Comparison of ENCODE assay signal across 1 cellular context in genomic region chr6:87155272-87155919, GRCh38.
A peak's percentile ranks its signal among the peaks of the same experiment; 100 is the strongest.
TF ChIP-seq lines count a peak whose summit lies in the region.

Gene ZNF292, plus strand, starts transcription at chr6:87155565. Its CDS starts 27 bp downstream, at chr6:87155592.

TF ChIP-seq in HepG2, 621 proteins besides CTCF, POLR2A, EP300 and RAD21 (continued from another document):
- TF ChIP-seq ZNF343 (CRISPR knock-in tag; IDR thresholded peaks at IDR 0.05): peak; percentile 95
- TF ChIP-seq NAIF1 (CRISPR knock-in tag; IDR thresholded peaks at IDR 0.05; ENCODE audit: borderline replicate concordance): peak; percentile 79
- peak; percentile 45; the same call in 1 of the 3 replicates for TF ChIP-seq MXI1 (IDR thresholded peaks at IDR 0.05; ENCODE audit: borderline replicate concordance, low read depth, low read length)
- no peak for TF ChIP-seq RFX1 (IDR thresholded peaks at IDR 0.05)
- TF ChIP-seq, protein P1, sequence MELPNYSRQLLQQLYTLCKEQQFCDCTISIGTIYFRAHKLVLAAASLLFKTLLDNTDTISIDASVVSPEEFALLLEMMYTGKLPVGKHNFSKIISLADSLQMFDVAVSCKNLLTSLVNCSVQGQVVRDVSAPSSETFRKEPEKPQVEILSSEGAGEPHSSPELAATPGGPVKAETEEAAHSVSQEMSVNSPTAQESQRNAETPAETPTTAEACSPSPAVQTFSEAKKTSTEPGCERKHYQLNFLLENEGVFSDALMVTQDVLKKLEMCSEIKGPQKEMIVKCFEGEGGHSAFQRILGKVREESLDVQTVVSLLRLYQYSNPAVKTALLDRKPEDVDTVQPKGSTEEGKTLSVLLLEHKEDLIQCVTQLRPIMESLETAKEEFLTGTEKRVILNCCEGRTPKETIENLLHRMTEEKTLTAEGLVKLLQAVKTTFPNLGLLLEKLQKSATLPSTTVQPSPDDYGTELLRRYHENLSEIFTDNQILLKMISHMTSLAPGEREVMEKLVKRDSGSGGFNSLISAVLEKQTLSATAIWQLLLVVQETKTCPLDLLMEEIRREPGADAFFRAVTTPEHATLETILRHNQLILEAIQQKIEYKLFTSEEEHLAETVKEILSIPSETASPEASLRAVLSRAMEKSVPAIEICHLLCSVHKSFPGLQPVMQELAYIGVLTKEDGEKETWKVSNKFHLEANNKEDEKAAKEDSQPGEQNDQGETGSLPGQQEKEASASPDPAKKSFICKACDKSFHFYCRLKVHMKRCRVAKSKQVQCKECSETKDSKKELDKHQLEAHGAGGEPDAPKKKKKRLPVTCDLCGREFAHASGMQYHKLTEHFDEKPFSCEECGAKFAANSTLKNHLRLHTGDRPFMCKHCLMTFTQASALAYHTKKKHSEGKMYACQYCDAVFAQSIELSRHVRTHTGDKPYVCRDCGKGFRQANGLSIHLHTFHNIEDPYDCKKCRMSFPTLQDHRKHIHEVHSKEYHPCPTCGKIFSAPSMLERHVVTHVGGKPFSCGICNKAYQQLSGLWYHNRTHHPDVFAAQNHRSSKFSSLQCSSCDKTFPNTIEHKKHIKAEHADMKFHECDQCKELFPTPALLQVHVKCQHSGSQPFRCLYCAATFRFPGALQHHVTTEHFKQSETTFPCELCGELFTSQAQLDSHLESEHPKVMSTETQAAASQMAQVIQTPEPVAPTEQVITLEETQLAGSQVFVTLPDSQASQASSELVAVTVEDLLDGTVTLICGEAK (IDR thresholded peaks at IDR 0.05): no peak
- TF ChIP-seq, protein P1 (CRISPR knock-in tag; IDR thresholded peaks at IDR 0.05): peak; percentile 86
- TF ChIP-seq TEAD2 (CRISPR knock-in tag; IDR thresholded peaks at IDR 0.05): no peak; the same call in 1 of the 2 replicates
- no peak for TF ChIP-seq LRRFIP1 (CRISPR knock-in tag; conservative IDR thresholded peaks at IDR 0.05)
- no peak for TF ChIP-seq ZBTB10 (CRISPR knock-in tag; IDR thresholded peaks at IDR 0.05; ENCODE audit: borderline replicate concordance)
- peak; percentile 98 for TF ChIP-seq RBFOX2 (IDR thresholded peaks at IDR 0.05; ENCODE audit: low read depth, low read length)
- no peak; the same call in 1 of the 2 replicates for TF ChIP-seq ZNF354B (CRISPR knock-in tag; IDR thresholded peaks at IDR 0.05)
- TF ChIP-seq ZNF678 (CRISPR knock-in tag; IDR thresholded peaks at IDR 0.05): peak; percentile 51; the same call in 1 of the 2 replicates
